ENCODE assay signal across 1 cellular context in the genomic region with DNA sequence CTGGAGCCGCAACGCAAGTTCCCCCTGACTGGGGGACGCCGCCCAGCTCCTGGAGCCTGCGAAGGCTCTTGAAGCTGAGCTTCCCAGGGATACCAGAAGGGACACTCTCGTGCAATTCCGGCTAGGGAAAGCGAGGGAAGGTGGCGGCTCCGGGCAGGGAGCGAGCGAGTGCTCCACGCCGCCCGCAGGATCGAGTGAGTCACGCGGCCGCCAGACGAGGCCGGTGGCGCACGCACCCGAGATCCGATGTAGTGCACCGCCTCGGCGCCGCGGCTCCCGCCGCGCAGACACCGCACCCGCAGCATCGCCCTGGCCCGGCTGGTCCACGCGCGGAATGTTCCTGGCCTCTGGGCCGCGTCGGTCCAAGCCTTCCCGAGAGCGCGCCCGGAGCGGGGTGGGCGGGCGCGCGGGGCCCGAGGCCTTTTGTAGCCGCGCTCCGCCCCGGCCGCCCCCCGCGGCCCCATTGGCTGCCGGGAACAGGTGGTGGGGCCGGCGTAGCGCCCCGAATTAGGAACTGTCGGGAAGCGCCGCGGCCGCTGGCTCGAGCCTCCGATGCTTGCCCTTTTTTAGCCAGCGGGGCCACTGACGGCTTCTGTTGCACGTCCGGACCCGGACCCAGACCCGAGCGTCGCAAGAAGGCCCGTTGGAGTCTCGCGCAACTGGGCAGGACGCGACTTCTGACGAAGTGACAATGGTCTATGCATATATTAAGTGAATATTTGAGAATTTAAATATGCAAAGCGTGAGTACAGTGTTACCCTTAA.
A peak's percentile ranks its signal among the peaks of the same experiment; 100 is the strongest.
TF ChIP-seq lines count a peak whose summit lies in the region.

A gene with protein sequence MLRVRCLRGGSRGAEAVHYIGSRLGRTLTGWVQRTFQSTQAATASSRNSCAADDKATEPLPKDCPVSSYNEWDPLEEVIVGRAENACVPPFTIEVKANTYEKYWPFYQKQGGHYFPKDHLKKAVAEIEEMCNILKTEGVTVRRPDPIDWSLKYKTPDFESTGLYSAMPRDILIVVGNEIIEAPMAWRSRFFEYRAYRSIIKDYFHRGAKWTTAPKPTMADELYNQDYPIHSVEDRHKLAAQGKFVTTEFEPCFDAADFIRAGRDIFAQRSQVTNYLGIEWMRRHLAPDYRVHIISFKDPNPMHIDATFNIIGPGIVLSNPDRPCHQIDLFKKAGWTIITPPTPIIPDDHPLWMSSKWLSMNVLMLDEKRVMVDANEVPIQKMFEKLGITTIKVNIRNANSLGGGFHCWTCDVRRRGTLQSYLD (minus strand): TSS at position 396 of the 764 bp plus-strand sequence. CDS start 91 bp downstream, at position 305.

TF ChIP-seq in H1, 55 proteins besides CTCF, POLR2A, EP300 and RAD21 (continues in another document):
- TF ChIP-seq ZNF274 (IDR thresholded peaks at IDR 0.05; ENCODE audit: borderline replicate concordance, extremely low read depth, low read length) (no peak), NANOG (IDR thresholded peaks at IDR 0.05; ENCODE audit: insufficient read depth, low read depth, low read length, poor library complexity, severe bottlenecking) (no peak), CHD2 (IDR thresholded peaks at IDR 0.05; ENCODE audit: low read length) (peak; percentile 89), NRF1 (IDR thresholded peaks at IDR 0.05; ENCODE audit: low read depth, low read length) (no peak), RBBP5 (IDR thresholded peaks at IDR 0.05; ENCODE audit: borderline replicate concordance, low read depth, low read length) (peak; percentile 45; the same call in 1 of the 2 replicates), BCL11A (IDR thresholded peaks at IDR 0.05; ENCODE audit: low read depth in 2 of 2, low read length in 2 of 2) (no peak), CBX5 (IDR thresholded peaks at IDR 0.05; ENCODE audit: low read depth, low read length) (no peak), SP4 (IDR thresholded peaks at IDR 0.05; ENCODE audit: low read length) (0 out of 2 replicates have a peak, but pooled peaks have one; percentile 55), TEAD4 (IDR thresholded peaks at IDR 0.05; ENCODE audit: low read depth, low read length) (peak; percentile 7; the same call in 1 of the 2 replicates), KDM4A (IDR thresholded peaks at IDR 0.05; ENCODE audit: low read depth, low read length, severe bottlenecking) (peak; percentile 99), TBP (IDR thresholded peaks at IDR 0.05; ENCODE audit: low read depth, low read length) (no peak; the same call in 1 of the 2 replicates), BRCA1 (IDR thresholded peaks at IDR 0.05; ENCODE audit: low read depth, low read length) (peak; percentile 42; the same call in 1 of the 2 replicates), POLR2AphosphoS5 (IDR thresholded peaks at IDR 0.05; ENCODE audit: low read depth, low read length) (no peak), TCF12 (IDR thresholded peaks at IDR 0.05; ENCODE audit: low read depth, low read length) (no peak), PHF8 (conservative IDR thresholded peaks at IDR 0.05; ENCODE audit: low read depth, low read length) (peak; percentile 82), JUND (IDR thresholded peaks at IDR 0.05; ENCODE audit: low read length) (peak; percentile 41; the same call in 1 of the 2 replicates), HDAC2 (IDR thresholded peaks at IDR 0.05; ENCODE audit: borderline replicate concordance in 1 of 2, low read depth in 2 of 2, low read length in 2 of 2) (peak; percentile 34 to 80; a peak in 1 of 4 replicates), MAFK (IDR thresholded peaks at IDR 0.05; ENCODE audit: low read depth, low read length) (no peak), POU5F1 (IDR thresholded peaks at IDR 0.05; ENCODE audit: low read depth, low read length) (no peak), BACH1 (IDR thresholded peaks at IDR 0.05; ENCODE audit: low read length) (peak; percentile 64; the same call in 1 of the 2 replicates), SUZ12 (IDR thresholded peaks at IDR 0.05; ENCODE audit: low read length) (peak; percentile 51; the same call in 1 of the 2 replicates), JUN (IDR thresholded peaks at IDR 0.05; ENCODE audit: low read depth, low read length) (no peak), EGR1 (IDR thresholded peaks at IDR 0.05; ENCODE audit: borderline replicate concordance, low read depth, low read length) (no peak), TAF1 (IDR thresholded peaks at IDR 0.05; ENCODE audit: low read depth, low read length) (peak; percentile 52; the same call in 1 of the 2 replicates), RXRA (IDR thresholded peaks at IDR 0.05; ENCODE audit: insufficient read depth, low read depth, low read length) (no peak), GTF2F1 (IDR thresholded peaks at IDR 0.05; ENCODE audit: borderline replicate concordance, low read depth, low read length) (no peak), EZH2 (IDR thresholded peaks at IDR 0.05; ENCODE audit: low read depth, low read length, severe bottlenecking) (no peak), CTBP2 (IDR thresholded peaks at IDR 0.05; ENCODE audit: borderline replicate concordance, insufficient read depth, insufficient read length, low read length) (no peak), RFX5 (IDR thresholded peaks at IDR 0.05; ENCODE audit: borderline replicate concordance, low read depth, low read length) (no peak), RNF2 (IDR thresholded peaks at IDR 0.05; ENCODE audit: borderline replicate concordance, low read depth, low read length, missing control alignments, poor library complexity, severe bottlenecking) (no peak), HDAC6 (IDR thresholded peaks at IDR 0.05; ENCODE audit: low read depth, low read length) (no peak), GABPA (IDR thresholded peaks at IDR 0.05; ENCODE audit: borderline replicate concordance, insufficient read depth, low read length) (no peak), CEBPB (IDR thresholded peaks at IDR 0.05; ENCODE audit: low read depth, low read length) (no peak), SAP30 (IDR thresholded peaks at IDR 0.05; ENCODE audit: insufficient read depth, insufficient replicate concordance, low read length) (no peak), YY1 (IDR thresholded peaks at IDR 0.05; ENCODE audit: low read depth, low read length) (no peak), KDM5A (IDR thresholded peaks at IDR 0.05; ENCODE audit: low read length) (no peak), SIN3A (conservative IDR thresholded peaks at IDR 0.05 in 1 of 2, IDR thresholded peaks at IDR 0.05 in 1 of 2; ENCODE audit: low read depth in 1 of 2, low read length in 2 of 2) (no peak), CREB1 (IDR thresholded peaks at IDR 0.05) (peak; percentile 40; the same call in 1 of the 2 replicates), KDM1A (IDR thresholded peaks at IDR 0.05; ENCODE audit: borderline replicate concordance, low read length) (no peak), SRF (IDR thresholded peaks at IDR 0.05; ENCODE audit: low read depth, low read length) (peak; percentile 62; the same call in 1 of the 2 replicates), SP1 (IDR thresholded peaks at IDR 0.05; ENCODE audit: low read depth, low read length) (0 out of 2 replicates have a peak, but pooled peaks have one; percentile 10), FOSL1 (IDR thresholded peaks at IDR 0.05; ENCODE audit: insufficient read depth, low read depth, low read length) (no peak)
- TF ChIP-seq, protein P1, sequence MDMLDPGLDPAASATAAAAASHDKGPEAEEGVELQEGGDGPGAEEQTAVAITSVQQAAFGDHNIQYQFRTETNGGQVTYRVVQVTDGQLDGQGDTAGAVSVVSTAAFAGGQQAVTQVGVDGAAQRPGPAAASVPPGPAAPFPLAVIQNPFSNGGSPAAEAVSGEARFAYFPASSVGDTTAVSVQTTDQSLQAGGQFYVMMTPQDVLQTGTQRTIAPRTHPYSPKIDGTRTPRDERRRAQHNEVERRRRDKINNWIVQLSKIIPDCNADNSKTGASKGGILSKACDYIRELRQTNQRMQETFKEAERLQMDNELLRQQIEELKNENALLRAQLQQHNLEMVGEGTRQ (IDR thresholded peaks at IDR 0.05; ENCODE audit: low read length) = no peak; the same call in 1 of the 2 replicates
- TF ChIP-seq, protein P2, sequence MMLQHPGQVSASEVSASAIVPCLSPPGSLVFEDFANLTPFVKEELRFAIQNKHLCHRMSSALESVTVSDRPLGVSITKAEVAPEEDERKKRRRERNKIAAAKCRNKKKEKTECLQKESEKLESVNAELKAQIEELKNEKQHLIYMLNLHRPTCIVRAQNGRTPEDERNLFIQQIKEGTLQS (IDR thresholded peaks at IDR 0.05; ENCODE audit: insufficient read depth, low read depth, low read length) = no peak
- TF ChIP-seq, protein P3, sequence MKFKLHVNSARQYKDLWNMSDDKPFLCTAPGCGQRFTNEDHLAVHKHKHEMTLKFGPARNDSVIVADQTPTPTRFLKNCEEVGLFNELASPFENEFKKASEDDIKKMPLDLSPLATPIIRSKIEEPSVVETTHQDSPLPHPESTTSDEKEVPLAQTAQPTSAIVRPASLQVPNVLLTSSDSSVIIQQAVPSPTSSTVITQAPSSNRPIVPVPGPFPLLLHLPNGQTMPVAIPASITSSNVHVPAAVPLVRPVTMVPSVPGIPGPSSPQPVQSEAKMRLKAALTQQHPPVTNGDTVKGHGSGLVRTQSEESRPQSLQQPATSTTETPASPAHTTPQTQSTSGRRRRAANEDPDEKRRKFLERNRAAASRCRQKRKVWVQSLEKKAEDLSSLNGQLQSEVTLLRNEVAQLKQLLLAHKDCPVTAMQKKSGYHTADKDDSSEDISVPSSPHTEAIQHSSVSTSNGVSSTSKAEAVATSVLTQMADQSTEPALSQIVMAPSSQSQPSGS (IDR thresholded peaks at IDR 0.05; ENCODE audit: low read length) = no peak
- TF ChIP-seq, protein P4, sequence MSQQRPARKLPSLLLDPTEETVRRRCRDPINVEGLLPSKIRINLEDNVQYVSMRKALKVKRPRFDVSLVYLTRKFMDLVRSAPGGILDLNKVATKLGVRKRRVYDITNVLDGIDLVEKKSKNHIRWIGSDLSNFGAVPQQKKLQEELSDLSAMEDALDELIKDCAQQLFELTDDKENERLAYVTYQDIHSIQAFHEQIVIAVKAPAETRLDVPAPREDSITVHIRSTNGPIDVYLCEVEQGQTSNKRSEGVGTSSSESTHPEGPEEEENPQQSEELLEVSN (IDR thresholded peaks at IDR 0.05) = peak; percentile 97
- TF ChIP-seq, protein P5, sequence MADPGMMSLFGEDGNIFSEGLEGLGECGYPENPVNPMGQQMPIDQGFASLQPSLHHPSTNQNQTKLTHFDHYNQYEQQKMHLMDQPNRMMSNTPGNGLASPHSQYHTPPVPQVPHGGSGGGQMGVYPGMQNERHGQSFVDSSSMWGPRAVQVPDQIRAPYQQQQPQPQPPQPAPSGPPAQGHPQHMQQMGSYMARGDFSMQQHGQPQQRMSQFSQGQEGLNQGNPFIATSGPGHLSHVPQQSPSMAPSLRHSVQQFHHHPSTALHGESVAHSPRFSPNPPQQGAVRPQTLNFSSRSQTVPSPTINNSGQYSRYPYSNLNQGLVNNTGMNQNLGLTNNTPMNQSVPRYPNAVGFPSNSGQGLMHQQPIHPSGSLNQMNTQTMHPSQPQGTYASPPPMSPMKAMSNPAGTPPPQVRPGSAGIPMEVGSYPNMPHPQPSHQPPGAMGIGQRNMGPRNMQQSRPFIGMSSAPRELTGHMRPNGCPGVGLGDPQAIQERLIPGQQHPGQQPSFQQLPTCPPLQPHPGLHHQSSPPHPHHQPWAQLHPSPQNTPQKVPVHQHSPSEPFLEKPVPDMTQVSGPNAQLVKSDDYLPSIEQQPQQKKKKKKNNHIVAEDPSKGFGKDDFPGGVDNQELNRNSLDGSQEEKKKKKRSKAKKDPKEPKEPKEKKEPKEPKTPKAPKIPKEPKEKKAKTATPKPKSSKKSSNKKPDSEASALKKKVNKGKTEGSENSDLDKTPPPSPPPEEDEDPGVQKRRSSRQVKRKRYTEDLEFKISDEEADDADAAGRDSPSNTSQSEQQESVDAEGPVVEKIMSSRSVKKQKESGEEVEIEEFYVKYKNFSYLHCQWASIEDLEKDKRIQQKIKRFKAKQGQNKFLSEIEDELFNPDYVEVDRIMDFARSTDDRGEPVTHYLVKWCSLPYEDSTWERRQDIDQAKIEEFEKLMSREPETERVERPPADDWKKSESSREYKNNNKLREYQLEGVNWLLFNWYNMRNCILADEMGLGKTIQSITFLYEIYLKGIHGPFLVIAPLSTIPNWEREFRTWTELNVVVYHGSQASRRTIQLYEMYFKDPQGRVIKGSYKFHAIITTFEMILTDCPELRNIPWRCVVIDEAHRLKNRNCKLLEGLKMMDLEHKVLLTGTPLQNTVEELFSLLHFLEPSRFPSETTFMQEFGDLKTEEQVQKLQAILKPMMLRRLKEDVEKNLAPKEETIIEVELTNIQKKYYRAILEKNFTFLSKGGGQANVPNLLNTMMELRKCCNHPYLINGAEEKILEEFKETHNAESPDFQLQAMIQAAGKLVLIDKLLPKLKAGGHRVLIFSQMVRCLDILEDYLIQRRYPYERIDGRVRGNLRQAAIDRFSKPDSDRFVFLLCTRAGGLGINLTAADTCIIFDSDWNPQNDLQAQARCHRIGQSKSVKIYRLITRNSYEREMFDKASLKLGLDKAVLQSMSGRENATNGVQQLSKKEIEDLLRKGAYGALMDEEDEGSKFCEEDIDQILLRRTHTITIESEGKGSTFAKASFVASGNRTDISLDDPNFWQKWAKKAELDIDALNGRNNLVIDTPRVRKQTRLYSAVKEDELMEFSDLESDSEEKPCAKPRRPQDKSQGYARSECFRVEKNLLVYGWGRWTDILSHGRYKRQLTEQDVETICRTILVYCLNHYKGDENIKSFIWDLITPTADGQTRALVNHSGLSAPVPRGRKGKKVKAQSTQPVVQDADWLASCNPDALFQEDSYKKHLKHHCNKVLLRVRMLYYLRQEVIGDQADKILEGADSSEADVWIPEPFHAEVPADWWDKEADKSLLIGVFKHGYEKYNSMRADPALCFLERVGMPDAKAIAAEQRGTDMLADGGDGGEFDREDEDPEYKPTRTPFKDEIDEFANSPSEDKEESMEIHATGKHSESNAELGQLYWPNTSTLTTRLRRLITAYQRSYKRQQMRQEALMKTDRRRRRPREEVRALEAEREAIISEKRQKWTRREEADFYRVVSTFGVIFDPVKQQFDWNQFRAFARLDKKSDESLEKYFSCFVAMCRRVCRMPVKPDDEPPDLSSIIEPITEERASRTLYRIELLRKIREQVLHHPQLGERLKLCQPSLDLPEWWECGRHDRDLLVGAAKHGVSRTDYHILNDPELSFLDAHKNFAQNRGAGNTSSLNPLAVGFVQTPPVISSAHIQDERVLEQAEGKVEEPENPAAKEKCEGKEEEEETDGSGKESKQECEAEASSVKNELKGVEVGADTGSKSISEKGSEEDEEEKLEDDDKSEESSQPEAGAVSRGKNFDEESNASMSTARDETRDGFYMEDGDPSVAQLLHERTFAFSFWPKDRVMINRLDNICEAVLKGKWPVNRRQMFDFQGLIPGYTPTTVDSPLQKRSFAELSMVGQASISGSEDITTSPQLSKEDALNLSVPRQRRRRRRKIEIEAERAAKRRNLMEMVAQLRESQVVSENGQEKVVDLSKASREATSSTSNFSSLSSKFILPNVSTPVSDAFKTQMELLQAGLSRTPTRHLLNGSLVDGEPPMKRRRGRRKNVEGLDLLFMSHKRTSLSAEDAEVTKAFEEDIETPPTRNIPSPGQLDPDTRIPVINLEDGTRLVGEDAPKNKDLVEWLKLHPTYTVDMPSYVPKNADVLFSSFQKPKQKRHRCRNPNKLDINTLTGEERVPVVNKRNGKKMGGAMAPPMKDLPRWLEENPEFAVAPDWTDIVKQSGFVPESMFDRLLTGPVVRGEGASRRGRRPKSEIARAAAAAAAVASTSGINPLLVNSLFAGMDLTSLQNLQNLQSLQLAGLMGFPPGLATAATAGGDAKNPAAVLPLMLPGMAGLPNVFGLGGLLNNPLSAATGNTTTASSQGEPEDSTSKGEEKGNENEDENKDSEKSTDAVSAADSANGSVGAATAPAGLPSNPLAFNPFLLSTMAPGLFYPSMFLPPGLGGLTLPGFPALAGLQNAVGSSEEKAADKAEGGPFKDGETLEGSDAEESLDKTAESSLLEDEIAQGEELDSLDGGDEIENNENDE (IDR thresholded peaks at IDR 0.05; ENCODE audit: insufficient replicate concordance, low read length) = no peak
- TF ChIP-seq, protein P6, sequence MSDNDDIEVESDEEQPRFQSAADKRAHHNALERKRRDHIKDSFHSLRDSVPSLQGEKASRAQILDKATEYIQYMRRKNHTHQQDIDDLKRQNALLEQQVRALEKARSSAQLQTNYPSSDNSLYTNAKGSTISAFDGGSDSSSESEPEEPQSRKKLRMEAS (IDR thresholded peaks at IDR 0.05) = peak; percentile 94
